ENCODE assay signal across 9 cellular contexts in the genomic region with DNA sequence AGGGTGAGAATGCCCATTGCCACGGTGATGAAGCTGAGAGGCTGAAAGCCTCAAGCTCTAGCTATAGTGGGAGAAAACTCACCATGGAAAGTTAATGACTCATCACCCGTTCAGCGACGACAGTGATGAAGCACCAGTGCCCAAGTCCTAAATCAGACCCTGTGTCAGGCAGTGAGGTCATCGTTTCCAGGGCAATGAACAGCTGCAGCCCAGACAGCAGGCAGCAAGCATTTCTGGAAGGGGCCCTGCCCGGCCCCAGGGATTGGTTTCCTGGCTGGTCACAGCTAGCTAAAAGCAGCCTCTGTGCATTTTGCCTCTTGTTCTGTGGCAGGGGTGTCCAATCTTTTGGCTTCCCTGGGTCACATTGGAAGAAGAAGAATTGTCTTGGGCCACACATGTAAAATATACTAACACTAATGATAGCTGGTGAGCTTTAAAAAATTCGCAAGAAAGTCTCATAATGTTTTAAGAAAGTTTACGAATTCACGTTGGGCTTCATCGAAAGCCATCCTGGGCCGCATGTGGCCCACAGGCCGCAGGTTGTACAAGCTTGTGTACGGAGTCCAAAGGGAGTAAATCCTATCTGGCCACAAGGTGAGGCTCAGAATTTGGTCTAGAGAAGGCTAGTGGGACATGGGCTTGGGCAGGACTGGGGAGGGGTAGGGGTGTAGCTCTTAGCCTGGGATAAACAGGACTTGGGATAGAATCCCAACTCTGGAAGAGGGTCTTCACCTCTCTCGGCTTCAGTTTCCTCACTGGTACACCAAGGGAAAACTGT. TPM values are rescaled to one million over a fixed set of nuclear protein-coding genes. Genes with fewer than 3 reads are reported as not detected.
A peak's percentile ranks its signal among the peaks of the same experiment; 100 is the strongest.
DNase-seq lines count a peak whose midpoint lies in the region; ATAC-seq and TF ChIP-seq lines count a peak whose summit lies in the region.
"Had no signal": no experiment of that assay in that cellular context is flagged by ENCODE, and none has a peak within 500 bp of the region (broad histone marks: within the 10 kb centered on the region; RNA-seq: fewer than 3 reads in every experiment).

No MANE protein-coding gene starts in this region.

- no peaks in the 10 kb centered on the region for H3K4me1 ChIP-seq in Peyer's patch
- H3K4me1 ChIP-seq in skeletal muscle tissue (ENCODE audit: control insufficient read depth in 3 of 3, insufficient read depth in 3 of 3, low read length in 3 of 3): peaks cover 9 to 22% (median 19%) of the 10 kb centered on the region in 3 donors

- TF ChIP-seq CTCF in Peyer's patch (IDR thresholded peaks at IDR 0.05): no peak

- H3K9me3 ChIP-seq in Peyer's patch (no peaks in the 10 kb centered on the region), skeletal muscle tissue (ENCODE audit: control insufficient read depth in 3 of 3, low read length in 3 of 3) (no peaks in the 10 kb centered on the region)
- H3K9me3 ChIP-seq: BLaER1 had no signal

- H3K4me3 ChIP-seq in Peyer's patch: no peak overlapping the region
- H3K4me3 ChIP-seq in skeletal muscle tissue (ENCODE audit: low read length in 3 of 3): peak overlapping the region; percentile 23 to 60 (median 52)
- H3K4me3 ChIP-seq: BLaER1 had no signal

- no peak for TF ChIP-seq POLR2A in Peyer's patch (IDR thresholded peaks at IDR 0.05)

- peak; percentile 36 for DNase-seq in NCI-H345 (lab: John Stamatoyannopoulos, UW)
- no peak for DNase-seq in NCI-H345 treated with DMSO at 0.1 percent for 48 hours (lab: John Stamatoyannopoulos, UW; ENCODE audit: unreplicated experiment)
- peak in 2 of 3 donors; percentile 24 to 58 for DNase-seq in Peyer's patch
- peak; percentile 98 for DNase-seq in amniotic epithelial cell (ENCODE audit: low read depth)
- DNase-seq in hepatic stellate cell (ENCODE audit: low spot score): peak; percentile 97
- no peak for DNase-seq in NCI-H1048 (lab: John Stamatoyannopoulos, UW)

- H3K9ac ChIP-seq in skeletal muscle tissue (ENCODE audit: low read depth in 1 of 3, low read length in 3 of 3): peak overlapping the region; percentile 23 to 76 (median 66)
- H3K9ac ChIP-seq: BLaER1 had no signal

- peaks cover 0 to 5% (median 0%) of the 10 kb centered on the region in 3 donors for H3K36me3 ChIP-seq in Peyer's patch
- peaks cover 4 to 20% (median 7%) of the 10 kb centered on the region in 3 donors for H3K36me3 ChIP-seq in skeletal muscle tissue (ENCODE audit: control insufficient read depth in 3 of 3, insufficient read depth in 3 of 3, low read length in 3 of 3)

- H3K27ac ChIP-seq in Peyer's patch: peak overlapping the region in 2 of 4 donors; percentile 2 to 68
- H3K27ac ChIP-seq in skeletal muscle tissue (ENCODE audit: low read depth, low read length): peak overlapping the region; percentile 95
- H3K27ac ChIP-seq: BLaER1 had no signal

- H3K27me3 ChIP-seq in Peyer's patch: no peaks in the 10 kb centered on the region
- no peaks in the 10 kb centered on the region for H3K27me3 ChIP-seq in skeletal muscle tissue (ENCODE audit: control insufficient read depth in 3 of 3, insufficient read depth in 3 of 3, low read length in 3 of 3)
- H3K27me3 ChIP-seq: BLaER1 had no signal

- ATAC-seq in HG02885 (IDR thresholded peaks at IDR 0.05; ENCODE audit: poor library complexity, unreplicated experiment): no peak

RNA-seq across cellular contexts. Expression of gene MIS12, which starts 40.6 kb away (rescaled TPM):
- 10 to 100 TPM in 3 of 4 donors, 1 to 10 TPM in 1; 9.2 to 23.9 (median 14.0) TPM for total RNA-seq in Peyer's patch
- 25.6 TPM for total RNA-seq in skeletal muscle tissue

RNA-seq across cellular contexts. Expression of gene DERL2, which starts 41.0 kb away (rescaled TPM):
- total RNA-seq in Peyer's patch (10 to 100 TPM in 3 of 4 donors, 1 to 10 TPM in 1; 3.3 to 42.8 (median 36.1) TPM), skeletal muscle tissue (26.1 TPM)

RNA-seq across cellular contexts. Expression of gene NLRP1, which starts 57.3 kb away (rescaled TPM):
- 10 to 100 TPM in 3 of 4 donors, 1 to 10 TPM in 1; 8.6 to 80.0 (median 18.5) TPM for total RNA-seq in Peyer's patch
- 24.0 TPM for total RNA-seq in skeletal muscle tissue

RNA-seq across cellular contexts. Expression of gene DHX33, which starts 58.2 kb away (rescaled TPM):
- total RNA-seq in Peyer's patch: 10 to 100 TPM in 3 of 4 donors, 1 to 10 TPM in 1; 8.8 to 18.2 (median 11.5) TPM
- 7.3 TPM for total RNA-seq in skeletal muscle tissue

Comparison
In these comparisons a context has a peak if more than half of its experiments do, and no peak if none do; other contexts are left out.
1. DNase-seq: peak in NCI-H345 (single experiment), Peyer's patch (2 of 3), amniotic epithelial cell (single experiment) and hepatic stellate cell (single experiment); none in NCI-H345 treated with DMSO at 0.1 percent for 48 hours (single experiment) and NCI-H1048 (single experiment).
2. H3K4me3 ChIP-seq: peak in skeletal muscle tissue (3 of 3); none in Peyer's patch (0 of 4).